Comparison of ENCODE assay signal across 20 cellular contexts in the genomic region with DNA sequence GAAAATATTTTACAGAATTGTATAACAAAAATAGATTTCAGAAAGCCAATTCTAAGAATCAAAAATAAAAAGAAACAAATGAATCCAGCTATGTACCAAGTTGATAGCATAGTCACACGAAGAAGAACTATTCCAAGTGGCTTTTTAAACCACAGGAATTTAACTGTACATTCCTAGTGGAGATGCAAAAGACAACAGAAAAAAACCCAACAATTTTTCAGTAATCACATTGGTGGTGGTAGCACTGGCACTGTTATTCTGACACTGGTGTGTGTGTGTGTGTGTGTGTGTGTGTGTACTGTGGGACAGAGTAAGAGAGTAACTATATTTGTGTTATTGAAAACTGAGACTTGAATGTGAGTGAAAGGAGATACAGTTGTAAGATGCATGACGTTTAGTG. TPM values are rescaled to one million over a fixed set of nuclear protein-coding genes. Genes with fewer than 3 reads are reported as not detected.
DNase-seq lines count a peak whose midpoint lies in the region; ATAC-seq and TF ChIP-seq lines count a peak whose summit lies in the region.
"Had no signal": no experiment of that assay in that cellular context is flagged by ENCODE, and none has a peak within 500 bp of the region (broad histone marks: within the 10 kb centered on the region; RNA-seq: fewer than 3 reads in every experiment).

No MANE protein-coding gene starts in this region.

- peaks cover 9% of the 10 kb centered on the region for H3F3A ChIP-seq in smooth muscle cell (ENCODE audit: low read depth)

- no peaks in the 10 kb centered on the region for H3K79me2 ChIP-seq in fibroblast of lung (ENCODE audit: control insufficient read depth, insufficient read depth, low read length)
- no peaks in the 10 kb centered on the region for H3K79me2 ChIP-seq in smooth muscle cell (ENCODE audit: low read depth)
- H3K79me2 ChIP-seq: hepatocyte had no signal

- H3K36me3 ChIP-seq in fibroblast of lung (ENCODE audit: control insufficient read depth, insufficient read depth, low read length) = no peaks in the 10 kb centered on the region
- no peaks in the 10 kb centered on the region for H3K36me3 ChIP-seq in smooth muscle cell (ENCODE audit: low read depth)
- H3K36me3 ChIP-seq: ovary had no signal

- ATAC-seq in SK-N-SH treated with all-trans-retinoic acid at 6 μM for 48 hours (peak; percentile 84), HG03439 (IDR thresholded peaks at IDR 0.05; ENCODE audit: unreplicated experiment) (no peak), HG03280 (IDR thresholded peaks at IDR 0.05; ENCODE audit: unreplicated experiment) (no peak), GM21737 (IDR thresholded peaks at IDR 0.05; ENCODE audit: unreplicated experiment) (no peak)
- ATAC-seq: mucosa of descending colon, WTC11 had no signal

- H2AFZ ChIP-seq in fibroblast of lung (ENCODE audit: low read length) (no peak overlapping the region), smooth muscle cell (ENCODE audit: low read depth) (no peak overlapping the region)
- H2AFZ ChIP-seq: hepatocyte had no signal

- TF ChIP-seq CTCF in fibroblast of lung (conservative IDR thresholded peaks at IDR 0.05 in 1 of 2, IDR thresholded peaks at IDR 0.05 in 1 of 2; ENCODE audit: low read depth in 1 of 2, low read length in 2 of 2) (no peak), smooth muscle cell (IDR thresholded peaks at IDR 0.05; ENCODE audit: borderline replicate concordance, insufficient read depth, poor library complexity, severe bottlenecking) (no peak)

- no peak overlapping the region for H3K9ac ChIP-seq in fibroblast of lung (ENCODE audit: insufficient read depth, low read length)
- H3K9ac ChIP-seq in smooth muscle cell (ENCODE audit: low read depth) = peak overlapping the region; percentile 9

- DNase-seq in H4 (ENCODE audit: low spot score) = peak; percentile 78
- peak; percentile 39 to 67 for DNase-seq in fibroblast of lung (ENCODE audit: low read depth in 2 of 2)
- DNase-seq in smooth muscle cell (lab: John Stamatoyannopoulos, UW; ENCODE audit: unreplicated experiment) = no peak
- DNase-seq: aorta; CD4-positive, alpha-beta T cell; DND-41; GOT3; mucosa of descending colon; NCI-H1436; ovary; stimulated activated CD4-positive, alpha-beta T cell treated with anti-CD3 and anti-CD28 coated beads, Interleukin-12 subunit alpha, Interleukin-12 subunit beta, amount 100 ng/mL, for 4 hours; stimulated activated naive CD4-positive, alpha-beta T cell treated with Interleukin-2 at 50 U/mL for 16 hours; T-helper 1 cell had no signal

- no peaks in the 10 kb centered on the region for H3K9me3 ChIP-seq in fibroblast of lung (ENCODE audit: control insufficient read depth, insufficient read depth, low read depth, low read length)
- no peaks in the 10 kb centered on the region for H3K9me3 ChIP-seq in smooth muscle cell (replicated peaks; ENCODE audit: low read depth)
- H3K9me3 ChIP-seq: mucosa of descending colon, ovary had no signal

- no peaks in the 10 kb centered on the region for H4K20me1 ChIP-seq in fibroblast of lung (ENCODE audit: control insufficient read depth, extremely low read depth, insufficient read depth, low read length)
- H4K20me1 ChIP-seq in smooth muscle cell (ENCODE audit: low read depth) = no peaks in the 10 kb centered on the region

- no peak overlapping the region for H3K4me2 ChIP-seq in fibroblast of lung (ENCODE audit: extremely low read depth, insufficient read depth, low read length)
- peak overlapping the region; percentile 58 for H3K4me2 ChIP-seq in smooth muscle cell
- H3K4me2 ChIP-seq: hepatocyte had no signal

- H3K27me3 ChIP-seq in fibroblast of lung (ENCODE audit: control insufficient read depth, insufficient read depth, low read length) (no peaks in the 10 kb centered on the region), smooth muscle cell (ENCODE audit: low read depth) (no peaks in the 10 kb centered on the region)
- H3K27me3 ChIP-seq: ovary had no signal

- H3K27ac ChIP-seq in fibroblast of lung (ENCODE audit: insufficient read depth, low read length) (no peak overlapping the region), smooth muscle cell (ENCODE audit: low read depth) (peak overlapping the region; percentile 70)
- H3K27ac ChIP-seq: hepatocyte, ovary had no signal

- peaks cover 6% of the 10 kb centered on the region for H3K4me1 ChIP-seq in fibroblast of lung (ENCODE audit: control insufficient read depth, extremely low read depth, insufficient read depth, low read length)
- peaks cover 33% of the 10 kb centered on the region for H3K4me1 ChIP-seq in smooth muscle cell (ENCODE audit: low read depth)

- 43% methylated on average over 2 of the region's 2 CpGs for WGBS in smooth muscle cell (ENCODE audit: low lambda C conversion rate)

- H3K4me3 ChIP-seq in fibroblast of lung (replicated peaks in 1 of 4; ENCODE audit: control extremely low read depth in 1 of 4, insufficient read depth in 1 of 4, low read depth in 3 of 4, low read length in 4 of 4) = no peak overlapping the region
- H3K4me3 ChIP-seq in smooth muscle cell = no peak overlapping the region
- H3K4me3 ChIP-seq: hepatocyte, mucosa of descending colon, ovary had no signal

TF ChIP-seq in SK-N-SH treated with all-trans-retinoic acid at 6 μM for 48 hours, 23 proteins besides CTCF, POLR2A, EP300 and RAD21:
- TF ChIP-seq ISL1 (CRISPR knock-in tag; IDR thresholded peaks at IDR 0.05) (0 out of 2 replicates have a peak, but pooled peaks have one; percentile 22), ESRRG (CRISPR knock-in tag; IDR thresholded peaks at IDR 0.05) (no peak)

RNA-seq across cellular contexts. Expression of a gene that starts 9.1 kb away (rescaled TPM):
- total RNA-seq in H4 (2014; rRNA removed; shearing (Covaris generic)) = not detected in 2 replicates
- not detected in 2 replicates for total RNA-seq in fibroblast of lung
- not detected in 2 replicates for polyA plus RNA-seq in fibroblast of lung
- not detected in 2 replicates for polyA plus RNA-seq in fibroblast of lung (2012)
- polyA minus RNA-seq in fibroblast of lung (ENCODE audit: low replicate concordance) = not detected in 2 replicates
- total RNA-seq in smooth muscle cell = not detected in 2 replicates
- polyA plus RNA-seq in smooth muscle cell = not detected in 2 replicates
- total RNA-seq: aorta; CD4-positive, alpha-beta T cell; epithelial cell of proximal tubule; hepatocyte; mucosa of descending colon; ovary; WTC11 had no signal
- polyA plus RNA-seq: aorta, hepatocyte, ovary had no signal
